ENCODE assay signal across 1 cellular context in genomic region chr3:58107597-58107996, GRCh38.
TF ChIP-seq lines count a peak whose summit lies in the region.

No MANE protein-coding gene starts in this region.

TF ChIP-seq in K562, 482 proteins besides CTCF, POLR2A, EP300 and RAD21 (continued from another document):
- TF ChIP-seq RREB1 (CRISPR knock-in tag; IDR thresholded peaks at IDR 0.05) (no peak), MYNN (IDR thresholded peaks at IDR 0.05) (peak; percentile 31; the same call in 1 of the 2 replicates), MYNN (CRISPR knock-in tag; IDR thresholded peaks at IDR 0.05) (no peak), E2F5 (CRISPR knock-in tag; IDR thresholded peaks at IDR 0.05) (no peak), ETS2 (tag; IDR thresholded peaks at IDR 0.05; ENCODE audit: borderline replicate concordance, poor library complexity, severe bottlenecking) (no peak), KAT8 (IDR thresholded peaks at IDR 0.05; ENCODE audit: low read depth) (no peak), HDAC3 (IDR thresholded peaks at IDR 0.05; ENCODE audit: borderline replicate concordance, partially characterized antibody) (no peak), USF2 (CRISPR knock-in tag; IDR thresholded peaks at IDR 0.05) (peak; percentile 24; the same call in 1 of the 2 replicates), MNT (conservative IDR thresholded peaks at IDR 0.05) (peak; percentile 17 to 36; a peak in 1 of 4 replicates)
